ENCODE assay signal across 10 cellular contexts in the genomic region with DNA sequence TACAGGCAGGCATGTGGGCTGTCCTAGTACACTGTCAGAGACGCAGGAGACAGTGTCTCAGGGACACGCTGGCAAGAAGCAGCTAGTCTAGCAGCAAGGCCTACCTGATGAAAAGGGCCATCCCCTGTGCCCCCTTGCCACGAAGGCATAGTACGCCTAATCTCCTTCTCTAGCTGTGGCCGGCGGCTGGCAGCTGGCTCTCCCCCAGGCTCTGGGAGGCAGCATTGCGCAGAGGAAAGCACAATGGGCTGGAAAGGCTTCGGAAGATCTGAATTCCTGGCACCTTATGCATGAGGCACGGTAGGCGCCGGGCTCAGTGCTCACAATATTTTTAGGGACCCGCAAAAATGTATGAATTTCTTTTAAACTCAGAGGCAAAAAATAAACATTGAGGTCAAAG. TPM values are rescaled to one million over a fixed set of nuclear protein-coding genes. Genes with fewer than 3 reads are reported as not detected.
DNase-seq lines count a peak whose midpoint lies in the region; ATAC-seq, FAIRE-seq and TF ChIP-seq lines count a peak whose summit lies in the region.
"Had no signal": no experiment of that assay in that cellular context is flagged by ENCODE, and none has a peak within 500 bp of the region (broad histone marks: within the 10 kb centered on the region; RNA-seq: fewer than 3 reads in every experiment).

No MANE protein-coding gene starts in this region.

- peaks cover 26% of the 10 kb centered on the region for H3K4me1 Mint-ChIP-seq in activated naive CD8-positive, alpha-beta T cell (ENCODE audit: low read depth)
- peaks cover 26% of the 10 kb centered on the region for H3K4me1 Mint-ChIP-seq in activated naive CD8-positive, alpha-beta T cell treated with anti-CD3 and anti-CD28 coated beads for 36 hours
- no peaks in the 10 kb centered on the region for H3K4me1 Mint-ChIP-seq in chondrocyte (ENCODE audit: low read depth)

- peaks cover 19% of the 10 kb centered on the region for H3K27me3 ChIP-seq in kidney epithelial cell (ENCODE audit: control insufficient read depth, insufficient read depth, low read length)

- H3K36me3 ChIP-seq in kidney epithelial cell (ENCODE audit: control insufficient read depth, insufficient read depth, low read length) = no peaks in the 10 kb centered on the region
- H3K36me3 ChIP-seq: BLaER1 had no signal

- TF ChIP-seq CTCF in chondrocyte (IDR thresholded peaks at IDR 0.05) (peak; percentile 33), kidney epithelial cell (IDR thresholded peaks at IDR 0.05; ENCODE audit: insufficient read depth, low read length, poor library complexity, severe bottlenecking) (peak; percentile 13)

- H3K27me3 Mint-ChIP-seq in activated naive CD8-positive, alpha-beta T cell = peaks cover 4% of the 10 kb centered on the region
- H3K27me3 Mint-ChIP-seq in activated naive CD8-positive, alpha-beta T cell treated with anti-CD3 and anti-CD28 coated beads for 36 hours = no peaks in the 10 kb centered on the region
- H3K27me3 Mint-ChIP-seq in chondrocyte (ENCODE audit: low read depth) = peaks cover 41% of the 10 kb centered on the region

- no peak overlapping the region for H3K27ac Mint-ChIP-seq in activated naive CD8-positive, alpha-beta T cell
- no peak overlapping the region for H3K27ac Mint-ChIP-seq in activated naive CD8-positive, alpha-beta T cell treated with anti-CD3 and anti-CD28 coated beads for 36 hours
- no peak overlapping the region for H3K27ac Mint-ChIP-seq in chondrocyte (ENCODE audit: unreplicated experiment)
- H3K27ac Mint-ChIP-seq: stimulated activated naive CD8-positive, alpha-beta T cell treated with anti-CD3 and anti-CD28 coated beads, Interleukin-15, Interleukin-2, amounts not matched to agents 100 ng/mL and 50 ng/mL, for 24 hours had no signal

- H3K4me3 Mint-ChIP-seq in activated naive CD8-positive, alpha-beta T cell = peak overlapping the region; percentile 63
- H3K4me3 Mint-ChIP-seq in activated naive CD8-positive, alpha-beta T cell treated with anti-CD3 and anti-CD28 coated beads for 36 hours = no peak overlapping the region
- no peak overlapping the region for H3K4me3 Mint-ChIP-seq in chondrocyte (ENCODE audit: unreplicated experiment)
- H3K4me3 Mint-ChIP-seq: stimulated activated naive CD8-positive, alpha-beta T cell treated with anti-CD3 and anti-CD28 coated beads, Interleukin-15, Interleukin-2, amounts not matched to agents 100 ng/mL and 50 ng/mL, for 24 hours had no signal

- DNase-seq in activated naive CD8-positive, alpha-beta T cell treated with anti-CD3 and anti-CD28 coated beads for 36 hours = no peak
- DNase-seq in chondrocyte (ENCODE audit: low spot score) (no peak), kidney epithelial cell (ENCODE audit: low read depth) (no peak), urothelium cell line (ENCODE audit: low spot score) (no peak), NCI-H1436 treated with DMSO at 0.1 percent for 48 hours (lab: John Stamatoyannopoulos, UW) (no peak), DMS153 (lab: John Stamatoyannopoulos, UW) (no peak)

- ATAC-seq in HG03159 (IDR thresholded peaks at IDR 0.05; ENCODE audit: unreplicated experiment) = no peak

- H3K36me3 Mint-ChIP-seq in activated naive CD8-positive, alpha-beta T cell = no peaks in the 10 kb centered on the region
- H3K36me3 Mint-ChIP-seq in activated naive CD8-positive, alpha-beta T cell treated with anti-CD3 and anti-CD28 coated beads for 36 hours = no peaks in the 10 kb centered on the region
- H3K36me3 Mint-ChIP-seq in chondrocyte (ENCODE audit: low read depth) = no peaks in the 10 kb centered on the region

- no peaks in the 10 kb centered on the region for H3K9me3 Mint-ChIP-seq in activated naive CD8-positive, alpha-beta T cell (ENCODE audit: low read depth)
- H3K9me3 Mint-ChIP-seq in activated naive CD8-positive, alpha-beta T cell treated with anti-CD3 and anti-CD28 coated beads for 36 hours = no peaks in the 10 kb centered on the region
- no peaks in the 10 kb centered on the region for H3K9me3 Mint-ChIP-seq in chondrocyte (ENCODE audit: low read depth)
- H3K9me3 Mint-ChIP-seq: stimulated activated naive CD8-positive, alpha-beta T cell treated with anti-CD3 and anti-CD28 coated beads, Interleukin-15, Interleukin-2, amounts not matched to agents 100 ng/mL and 50 ng/mL, for 24 hours had no signal

- no peak overlapping the region for H3K4me3 ChIP-seq in kidney epithelial cell (ENCODE audit: low read depth, low read length)
- H3K4me3 ChIP-seq: BLaER1 had no signal

- FAIRE-seq in urothelium cell line (lab: Jason Lieb, UNC) = peak; percentile 95

RNA-seq across cellular contexts. Expression of gene PLEKHH1, which starts 16.0 kb away (rescaled TPM):
- 1 to 10 TPM; 2.4 to 3.3 TPM for total RNA-seq in activated naive CD8-positive, alpha-beta T cell treated with anti-CD3 and anti-CD28 coated beads for 36 hours
- total RNA-seq in chondrocyte (0.65 to 2.8 TPM (median 1.1 TPM) in 3 replicates), kidney epithelial cell (9.4 and 11.5 TPM in 2 replicates)

RNA-seq across cellular contexts. Expression of gene TMEM229B, which starts 28.6 kb away (rescaled TPM):
- 1 to 10 TPM; 3.1 to 3.5 TPM for total RNA-seq in activated naive CD8-positive, alpha-beta T cell treated with anti-CD3 and anti-CD28 coated beads for 36 hours
- total RNA-seq in chondrocyte (1.3 to 2.9 TPM (median 1.7 TPM) in 3 replicates), kidney epithelial cell (0.21 and 0.41 TPM in 2 replicates)
